1 cellular context compared by ENCODE assay signal in the genomic region with DNA sequence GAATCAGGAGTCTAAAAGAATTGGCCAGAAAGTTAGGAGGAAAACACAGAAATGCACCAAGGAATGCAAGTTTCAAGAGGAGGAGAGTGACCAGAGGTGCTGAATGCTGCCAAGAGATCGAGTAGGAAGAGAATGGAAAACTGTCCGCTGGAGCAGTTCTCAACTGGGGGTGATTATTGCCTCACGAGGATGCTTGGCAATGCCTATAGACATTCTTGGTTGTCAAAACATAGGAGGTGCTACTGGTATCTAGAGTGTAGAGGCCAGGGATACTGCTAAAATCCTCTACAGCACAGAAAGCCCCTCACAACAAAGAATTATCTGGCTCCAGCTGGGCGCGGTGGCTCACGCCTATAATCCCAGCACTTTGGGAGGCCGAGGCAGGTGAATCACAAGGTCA.
TF ChIP-seq lines count a peak whose summit lies in the region.

No MANE protein-coding gene starts in this region.

TF ChIP-seq in GM12878, 131 proteins besides CTCF, POLR2A, EP300 and RAD21 (continued from another document):
- TF ChIP-seq, protein P1, sequence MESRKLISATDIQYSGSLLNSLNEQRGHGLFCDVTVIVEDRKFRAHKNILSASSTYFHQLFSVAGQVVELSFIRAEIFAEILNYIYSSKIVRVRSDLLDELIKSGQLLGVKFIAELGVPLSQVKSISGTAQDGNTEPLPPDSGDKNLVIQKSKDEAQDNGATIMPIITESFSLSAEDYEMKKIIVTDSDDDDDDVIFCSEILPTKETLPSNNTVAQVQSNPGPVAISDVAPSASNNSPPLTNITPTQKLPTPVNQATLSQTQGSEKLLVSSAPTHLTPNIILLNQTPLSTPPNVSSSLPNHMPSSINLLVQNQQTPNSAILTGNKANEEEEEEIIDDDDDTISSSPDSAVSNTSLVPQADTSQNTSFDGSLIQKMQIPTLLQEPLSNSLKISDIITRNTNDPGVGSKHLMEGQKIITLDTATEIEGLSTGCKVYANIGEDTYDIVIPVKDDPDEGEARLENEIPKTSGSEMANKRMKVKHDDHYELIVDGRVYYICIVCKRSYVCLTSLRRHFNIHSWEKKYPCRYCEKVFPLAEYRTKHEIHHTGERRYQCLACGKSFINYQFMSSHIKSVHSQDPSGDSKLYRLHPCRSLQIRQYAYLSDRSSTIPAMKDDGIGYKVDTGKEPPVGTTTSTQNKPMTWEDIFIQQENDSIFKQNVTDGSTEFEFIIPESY (IDR thresholded peaks at IDR 0.05) = no peak
- TF ChIP-seq, protein P2, sequence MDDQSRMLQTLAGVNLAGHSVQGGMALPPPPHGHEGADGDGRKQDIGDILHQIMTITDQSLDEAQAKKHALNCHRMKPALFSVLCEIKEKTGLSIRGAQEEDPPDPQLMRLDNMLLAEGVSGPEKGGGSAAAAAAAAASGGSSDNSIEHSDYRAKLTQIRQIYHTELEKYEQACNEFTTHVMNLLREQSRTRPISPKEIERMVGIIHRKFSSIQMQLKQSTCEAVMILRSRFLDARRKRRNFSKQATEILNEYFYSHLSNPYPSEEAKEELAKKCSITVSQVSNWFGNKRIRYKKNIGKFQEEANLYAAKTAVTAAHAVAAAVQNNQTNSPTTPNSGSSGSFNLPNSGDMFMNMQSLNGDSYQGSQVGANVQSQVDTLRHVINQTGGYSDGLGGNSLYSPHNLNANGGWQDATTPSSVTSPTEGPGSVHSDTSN (IDR thresholded peaks at IDR 0.05; ENCODE audit: insufficient replicate concordance, low read depth, low read length) = no peak
- TF ChIP-seq ETV6 (conservative IDR thresholded peaks at IDR 0.05 in 1 of 2, IDR thresholded peaks at IDR 0.05 in 1 of 2; ENCODE audit: borderline replicate concordance in 1 of 2, low read depth in 1 of 2) = no peak
- TF ChIP-seq PAX8 (IDR thresholded peaks at IDR 0.05) = no peak
